ENCODE assay signal across 14 cellular contexts in the genomic region with DNA sequence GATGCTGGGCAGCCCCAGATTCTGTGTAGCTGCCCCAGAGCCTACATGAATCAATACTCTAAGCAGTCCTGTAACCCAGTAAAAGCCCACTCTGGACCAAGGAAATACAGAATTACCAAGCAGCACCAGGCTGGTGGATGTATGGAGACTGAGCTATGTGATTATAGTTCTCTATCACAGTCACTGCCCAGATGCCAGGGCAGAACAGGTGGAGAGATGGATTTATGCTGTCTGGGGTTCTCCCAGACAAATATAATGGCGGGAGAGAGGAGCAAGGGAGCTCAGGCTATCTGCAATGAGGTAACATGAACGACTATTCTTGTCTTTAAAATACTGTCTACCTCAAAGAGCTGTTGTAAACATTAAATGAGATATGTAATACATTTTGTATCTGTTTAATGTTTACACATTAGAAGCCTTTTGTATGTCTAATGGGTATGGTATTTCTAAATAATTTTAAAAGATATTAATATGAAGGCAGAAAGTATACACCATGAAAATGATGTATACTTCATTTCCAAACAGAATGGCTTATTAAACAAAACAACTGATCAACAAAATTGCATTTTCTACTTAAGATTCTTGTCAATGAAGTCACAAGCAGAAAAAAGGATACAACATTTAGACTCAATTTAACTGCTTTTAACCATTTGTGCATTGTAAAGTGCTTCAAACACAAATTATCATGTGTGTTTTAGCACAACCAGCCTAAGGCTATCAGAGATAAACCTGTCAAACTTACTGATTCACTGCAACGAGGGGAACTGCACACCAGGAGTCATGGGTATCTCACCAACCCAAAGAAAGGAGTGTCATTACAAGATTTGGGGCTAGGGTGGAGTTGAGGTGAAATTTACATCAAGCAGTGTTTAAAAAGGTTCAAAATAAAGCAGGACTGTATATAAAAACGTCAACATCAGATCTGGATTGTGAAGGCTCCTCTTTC. TPM values are rescaled to one million over a fixed set of nuclear protein-coding genes. Genes with fewer than 3 reads are reported as not detected.
DNase-seq lines count a peak whose midpoint lies in the region; ATAC-seq and TF ChIP-seq lines count a peak whose summit lies in the region.
"Had no signal": no experiment of that assay in that cellular context is flagged by ENCODE, and none has a peak within 500 bp of the region (broad histone marks: within the 10 kb centered on the region; RNA-seq: fewer than 3 reads in every experiment).

No MANE protein-coding gene starts in this region.

- peak overlapping the region; percentile 88 for H3K4me3 ChIP-seq in BLaER1
- H3K4me3 ChIP-seq in GM23338: no peak overlapping the region
- no peak overlapping the region for H3K4me3 ChIP-seq in MG63
- H3K4me3 ChIP-seq: adrenal gland had no signal

- POLR2A ChIA-PET in activated CD4-positive, alpha-beta memory T cell treated with anti-CD3 and anti-CD28 coated beads, Interleukin-2, amount 10 ng/mL, durations not matched to agents 7 days and 5 days (lab: Charles Lee): interaction anchor here (0.7 to 9.2 kb wide), 11 partner anchors 9 to 529 kb away, joined by 3 to 219 read pairs (median 4); partner anchors contain the start of genes H3-3A and SRP9

- H3K79me2 ChIP-seq in GM23338 (replicated peaks; ENCODE audit: insufficient read depth): peaks cover 51% of the 10 kb centered on the region

- CTCF ChIA-PET in activated CD4-positive, alpha-beta memory T cell treated with anti-CD3 and anti-CD28 coated beads, Interleukin-2, amount 10 ng/mL, durations not matched to agents 7 days and 5 days (lab: Charles Lee): interaction anchor here (1.0 to 5.0 kb wide), 3 partner anchors 9 to 73 kb away, joined by 3 to 32 read pairs (median 12); no protein-coding TSS in a partner anchor

- no peak overlapping the region for H3K4me3 Mint-ChIP-seq in GM23338
- H3K4me3 Mint-ChIP-seq in activated CD4-positive, alpha-beta memory T cell treated with anti-CD3 and anti-CD28 coated beads, Interleukin-2, amount 10 ng/mL, durations not matched to agents 7 days and 5 days: peak overlapping the region; percentile 68
- peak overlapping the region; percentile 63 for H3K4me3 Mint-ChIP-seq in memory B cell

- H2AFZ ChIP-seq in GM23338: no peak overlapping the region

- no peak for ATAC-seq in GM23338
- no peak for ATAC-seq in memory B cell (ENCODE audit: low read depth)
- ATAC-seq in GM21786 (IDR thresholded peaks at IDR 0.05; ENCODE audit: unreplicated experiment): no peak
- ATAC-seq: Panc1 had no signal

- H3K27me3 ChIP-seq in BLaER1 (no peaks in the 10 kb centered on the region), GM23338 (ENCODE audit: insufficient read depth) (no peaks in the 10 kb centered on the region), MG63 (no peaks in the 10 kb centered on the region)
- H3K27me3 ChIP-seq: adrenal gland had no signal

- H3K4me1 ChIP-seq in BLaER1: peaks cover 61% of the 10 kb centered on the region
- H3K4me1 ChIP-seq in GM23338 (ENCODE audit: insufficient read depth): peaks cover 15% of the 10 kb centered on the region

- peaks cover 11% of the 10 kb centered on the region for H3K4me1 Mint-ChIP-seq in GM23338
- H3K4me1 Mint-ChIP-seq in activated CD4-positive, alpha-beta memory T cell treated with anti-CD3 and anti-CD28 coated beads, Interleukin-2, amount 10 ng/mL, durations not matched to agents 7 days and 5 days: peaks cover 65% of the 10 kb centered on the region
- H3K4me1 Mint-ChIP-seq in memory B cell: peaks cover 23% of the 10 kb centered on the region

- no peak overlapping the region for H3K27ac Mint-ChIP-seq in GM23338
- peak overlapping the region; percentile 84 for H3K27ac Mint-ChIP-seq in activated CD4-positive, alpha-beta memory T cell treated with anti-CD3 and anti-CD28 coated beads, Interleukin-2, amount 10 ng/mL, durations not matched to agents 7 days and 5 days
- H3K27ac Mint-ChIP-seq in memory B cell: peak overlapping the region; percentile 38

- peaks cover 33% of the 10 kb centered on the region for H3K36me3 Mint-ChIP-seq in GM23338 (ENCODE audit: low read depth)
- H3K36me3 Mint-ChIP-seq in activated CD4-positive, alpha-beta memory T cell treated with anti-CD3 and anti-CD28 coated beads, Interleukin-2, amount 10 ng/mL, durations not matched to agents 7 days and 5 days (ENCODE audit: low read depth): peaks cover 48% of the 10 kb centered on the region
- peaks cover 17% of the 10 kb centered on the region for H3K36me3 Mint-ChIP-seq in memory B cell

- H3K9ac ChIP-seq in BLaER1: peak overlapping the region; percentile 95

- H3K9me2 ChIP-seq in GM23338 (ENCODE audit: insufficient read depth): no peaks in the 10 kb centered on the region

- H4K20me1 ChIP-seq in BLaER1: peaks cover 54% of the 10 kb centered on the region
- H4K20me1 ChIP-seq in GM23338 (replicated peaks; ENCODE audit: insufficient read depth): peaks cover 23% of the 10 kb centered on the region

- H3K27me3 Mint-ChIP-seq in GM23338 (ENCODE audit: insufficient read depth, low read depth, poor library complexity) (peaks cover 7% of the 10 kb centered on the region), memory B cell (no peaks in the 10 kb centered on the region)
- H3K27me3 Mint-ChIP-seq in activated CD4-positive, alpha-beta memory T cell treated with anti-CD3 and anti-CD28 coated beads, Interleukin-2, amount 10 ng/mL, durations not matched to agents 7 days and 5 days: no peaks in the 10 kb centered on the region

- H3F3A ChIP-seq in GM23338 (replicated peaks; ENCODE audit: low read depth): peaks cover 15% of the 10 kb centered on the region

- H3K36me3 ChIP-seq in BLaER1 (peaks cover 46% of the 10 kb centered on the region), GM23338 (ENCODE audit: insufficient read depth) (peaks cover 37% of the 10 kb centered on the region), MG63 (peaks cover 61% of the 10 kb centered on the region)

- no peaks in the 10 kb centered on the region for H3K9me3 Mint-ChIP-seq in GM23338
- H3K9me3 Mint-ChIP-seq in activated CD4-positive, alpha-beta memory T cell treated with anti-CD3 and anti-CD28 coated beads, Interleukin-2, amount 10 ng/mL, durations not matched to agents 7 days and 5 days: no peaks in the 10 kb centered on the region
- H3K9me3 Mint-ChIP-seq in memory B cell: no peaks in the 10 kb centered on the region

- no peak for TF ChIP-seq CTCF in GM23338 (conservative IDR thresholded peaks at IDR 0.05; ENCODE audit: low read depth in 2 of 2)

- H3K9me3 ChIP-seq in BLaER1: no peaks in the 10 kb centered on the region
- H3K9me3 ChIP-seq in MG63: no peaks in the 10 kb centered on the region
- H3K9me3 ChIP-seq: adrenal gland had no signal

- DNase-seq in GM23338 (ENCODE audit: low spot score) (no peak), memory B cell (ENCODE audit: low spot score in 2 of 2) (no peak), HK-2 (ENCODE audit: unreplicated experiment) (no peak), MG63 (no peak), cerebellar cortex (ENCODE audit: low spot score) (no peak)
- DNase-seq in activated CD4-positive, alpha-beta memory T cell treated with anti-CD3 and anti-CD28 coated beads, Interleukin-2, amount 10 ng/mL, durations not matched to agents 7 days and 5 days: no peak
- DNase-seq: adrenal gland; NCI-H146; stimulated activated CD4-positive, alpha-beta T cell treated with anti-CD3 and anti-CD28 coated beads, Interleukin-15, amount 100 ng/mL, for 24 hours; stimulated activated naive CD4-positive, alpha-beta T cell treated with Interleukin-2 at 50 U/mL for 16 hours had no signal

- peak overlapping the region; percentile 92 for H3K4me2 ChIP-seq in BLaER1
- H3K4me2 ChIP-seq in GM23338: no peak overlapping the region

- peak overlapping the region; percentile 92 for H3K27ac ChIP-seq in BLaER1
- peak overlapping the region; percentile 26; the same call in 1 of the 2 replicates for H3K27ac ChIP-seq in GM23338 (ENCODE audit: low read depth)
- H3K27ac ChIP-seq: adrenal gland, HL-60 had no signal

TF ChIP-seq in GM23338, 12 proteins besides CTCF, POLR2A, EP300 and RAD21 (continues in another document):
- TF ChIP-seq STAT1 (IDR thresholded peaks at IDR 0.05; ENCODE audit: unreplicated experiment) (no peak), NANOG (IDR thresholded peaks at IDR 0.05; ENCODE audit: borderline replicate concordance) (no peak), ZNF114 (CRISPR knock-in tag; IDR thresholded peaks at IDR 0.05) (no peak)
- TF ChIP-seq, protein P1, sequence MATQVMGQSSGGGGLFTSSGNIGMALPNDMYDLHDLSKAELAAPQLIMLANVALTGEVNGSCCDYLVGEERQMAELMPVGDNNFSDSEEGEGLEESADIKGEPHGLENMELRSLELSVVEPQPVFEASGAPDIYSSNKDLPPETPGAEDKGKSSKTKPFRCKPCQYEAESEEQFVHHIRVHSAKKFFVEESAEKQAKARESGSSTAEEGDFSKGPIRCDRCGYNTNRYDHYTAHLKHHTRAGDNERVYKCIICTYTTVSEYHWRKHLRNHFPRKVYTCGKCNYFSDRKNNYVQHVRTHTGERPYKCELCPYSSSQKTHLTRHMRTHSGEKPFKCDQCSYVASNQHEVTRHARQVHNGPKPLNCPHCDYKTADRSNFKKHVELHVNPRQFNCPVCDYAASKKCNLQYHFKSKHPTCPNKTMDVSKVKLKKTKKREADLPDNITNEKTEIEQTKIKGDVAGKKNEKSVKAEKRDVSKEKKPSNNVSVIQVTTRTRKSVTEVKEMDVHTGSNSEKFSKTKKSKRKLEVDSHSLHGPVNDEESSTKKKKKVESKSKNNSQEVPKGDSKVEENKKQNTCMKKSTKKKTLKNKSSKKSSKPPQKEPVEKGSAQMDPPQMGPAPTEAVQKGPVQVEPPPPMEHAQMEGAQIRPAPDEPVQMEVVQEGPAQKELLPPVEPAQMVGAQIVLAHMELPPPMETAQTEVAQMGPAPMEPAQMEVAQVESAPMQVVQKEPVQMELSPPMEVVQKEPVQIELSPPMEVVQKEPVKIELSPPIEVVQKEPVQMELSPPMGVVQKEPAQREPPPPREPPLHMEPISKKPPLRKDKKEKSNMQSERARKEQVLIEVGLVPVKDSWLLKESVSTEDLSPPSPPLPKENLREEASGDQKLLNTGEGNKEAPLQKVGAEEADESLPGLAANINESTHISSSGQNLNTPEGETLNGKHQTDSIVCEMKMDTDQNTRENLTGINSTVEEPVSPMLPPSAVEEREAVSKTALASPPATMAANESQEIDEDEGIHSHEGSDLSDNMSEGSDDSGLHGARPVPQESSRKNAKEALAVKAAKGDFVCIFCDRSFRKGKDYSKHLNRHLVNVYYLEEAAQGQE (IDR thresholded peaks at IDR 0.05; ENCODE audit: unreplicated experiment): no peak

RNA-seq across cellular contexts. Expression of gene SDE2, which starts 3.0 kb away (rescaled TPM):
- total RNA-seq in GM23338 (2014; rRNA removed; shearing (Covaris generic)): 25.6 and 26.9 TPM in 2 replicates
- 10.6 and 11.3 TPM in 2 replicates for polyA plus RNA-seq in GM23338 (2016; fragmentation: Nextera tagmentation; extraction: Ambion mirVana)
- 10 to 100 TPM; 19.8 to 20.1 TPM for total RNA-seq in activated CD4-positive, alpha-beta memory T cell treated with anti-CD3 and anti-CD28 coated beads, Interleukin-2, amount 10 ng/mL, durations not matched to agents 7 days and 5 days
- 16.3 and 19.4 TPM in 2 replicates for total RNA-seq in MG63 (2014; rRNA removed; shearing (Covaris generic); ENCODE audit: low replicate concordance)

RNA-seq across cellular contexts. Expression of gene LEFTY2, which starts 55.2 kb away (rescaled TPM):
- 12.4 and 16.9 TPM in 2 replicates for total RNA-seq in GM23338 (2014; rRNA removed; shearing (Covaris generic))
- polyA plus RNA-seq in GM23338 (2016; fragmentation: Nextera tagmentation; extraction: Ambion mirVana): 8.3 and 10.2 TPM in 2 replicates
- not detected for total RNA-seq in activated CD4-positive, alpha-beta memory T cell treated with anti-CD3 and anti-CD28 coated beads, Interleukin-2, amount 10 ng/mL, durations not matched to agents 7 days and 5 days
- not detected in 2 replicates for total RNA-seq in MG63 (2014; rRNA removed; shearing (Covaris generic); ENCODE audit: low replicate concordance)

Comparison
In these comparisons a context has a peak if more than half of its experiments do, and no peak if none do; other contexts are left out.
1. RNA of gene LEFTY2, which starts 55.2 kb away (total RNA-seq): 12.4 to 16.9 TPM in GM23338; not detected in activated CD4-positive, alpha-beta memory T cell treated with anti-CD3 and anti-CD28 coated beads, Interleukin-2, amount 10 ng/mL, durations not matched to agents 7 days and 5 days and not detected in MG63; every median in the first group is over 10 times any median in the second.